ENCODE assay signal across 16 cellular contexts in genomic region chr15:58019503-58020376, GRCh38. TPM values are rescaled to one million over a fixed set of nuclear protein-coding genes. Genes with fewer than 3 reads are reported as not detected.
DNase-seq lines count a peak whose midpoint lies in the region; ATAC-seq and TF ChIP-seq lines count a peak whose summit lies in the region.
"Had no signal": no experiment of that assay in that cellular context is flagged by ENCODE, and none has a peak within 500 bp of the region (broad histone marks: within the 10 kb centered on the region; RNA-seq: fewer than 3 reads in every experiment).

No MANE protein-coding gene starts in this region.

- H3K27ac Mint-ChIP-seq in chondrocyte (ENCODE audit: unreplicated experiment) = peak overlapping the region; percentile 76
- H3K27ac Mint-ChIP-seq: activated CD4-positive, alpha-beta memory T cell treated with anti-CD3 and anti-CD28 coated beads, Interleukin-2, amount 10 ng/mL, durations not matched to agents 7 days and 5 days; activated naive CD8-positive, alpha-beta T cell treated with anti-CD3 and anti-CD28 coated beads, Interleukin-2, amount 50 U/mL, for 24 hours; naive thymus-derived CD8-positive, alpha-beta T cell had no signal

- H3K4me1 Mint-ChIP-seq in chondrocyte (ENCODE audit: low read depth) = peaks cover 9% of the 10 kb centered on the region
- H3K4me1 Mint-ChIP-seq: activated CD4-positive, alpha-beta memory T cell treated with anti-CD3 and anti-CD28 coated beads, Interleukin-2, amount 10 ng/mL, durations not matched to agents 7 days and 5 days; activated naive CD8-positive, alpha-beta T cell treated with anti-CD3 and anti-CD28 coated beads, Interleukin-2, amount 50 U/mL, for 24 hours; naive thymus-derived CD8-positive, alpha-beta T cell had no signal

- DNase-seq in EL (peak; percentile 52), M059J (ENCODE audit: low read depth) (peak; percentile 51), chondrocyte (ENCODE audit: low spot score) (no peak), kidney glomerular epithelial cell (lab: John Stamatoyannopoulos, UW) (peak; percentile 33), NCI-H2196 (lab: John Stamatoyannopoulos, UW; ENCODE audit: unreplicated experiment) (no peak), NCI-H1694 treated with DMSO at 0.1 percent for 48 hours (lab: John Stamatoyannopoulos, UW) (no peak)
- no peak for DNase-seq in activated CD8-positive, alpha-beta memory T cell treated with anti-CD3 and anti-CD28 coated beads for 24 hours
- DNase-seq: activated CD4-positive, alpha-beta memory T cell treated with anti-CD3 and anti-CD28 coated beads, Interleukin-2, amount 10 ng/mL, durations not matched to agents 7 days and 5 days; activated naive CD8-positive, alpha-beta T cell treated with anti-CD3 and anti-CD28 coated beads, Interleukin-2, amount 50 U/mL, for 24 hours; Calu3; Kasumi-1; naive thymus-derived CD8-positive, alpha-beta T cell; NCI-H1436; pancreas; sigmoid colon had no signal

- H3K9me3 Mint-ChIP-seq in chondrocyte (ENCODE audit: low read depth) = peaks cover 15% of the 10 kb centered on the region

- H3K27me3 Mint-ChIP-seq in chondrocyte (ENCODE audit: low read depth) = no peaks in the 10 kb centered on the region

- no peak for TF ChIP-seq CTCF in chondrocyte (IDR thresholded peaks at IDR 0.05)

- H3K4me3 Mint-ChIP-seq in chondrocyte (ENCODE audit: unreplicated experiment) = no peak overlapping the region
- H3K4me3 Mint-ChIP-seq: activated CD4-positive, alpha-beta memory T cell treated with anti-CD3 and anti-CD28 coated beads, Interleukin-2, amount 10 ng/mL, durations not matched to agents 7 days and 5 days; activated naive CD8-positive, alpha-beta T cell treated with anti-CD3 and anti-CD28 coated beads, Interleukin-2, amount 50 U/mL, for 24 hours; naive thymus-derived CD8-positive, alpha-beta T cell had no signal

- no peak for ATAC-seq in HG03045 (IDR thresholded peaks at IDR 0.05; ENCODE audit: unreplicated experiment)
- ATAC-seq: activated naive CD8-positive, alpha-beta T cell treated with anti-CD3 and anti-CD28 coated beads, Interleukin-2, amount 50 U/mL, for 24 hours; naive thymus-derived CD8-positive, alpha-beta T cell; pancreas had no signal

- H3K36me3 Mint-ChIP-seq in chondrocyte (ENCODE audit: low read depth) = peaks cover 1% of the 10 kb centered on the region

RNA-seq across cellular contexts. Expression of gene ALDH1A2, which starts 45.8 kb away (rescaled TPM):
- 0.17 TPM in 1 of 2 replicates, not detected in the other for total RNA-seq in M059J (2014; rRNA removed; shearing (Covaris generic))
- total RNA-seq in chondrocyte = 0.54 to 0.63 TPM in 2 of 3 replicates, not detected in the other
- total RNA-seq: naive thymus-derived CD8-positive, alpha-beta T cell had no signal

Comparison
In these comparisons a context has a peak if more than half of its experiments do, and no peak if none do; other contexts are left out.
1. DNase-seq: peak in EL (single experiment), M059J (single experiment) and kidney glomerular epithelial cell (single experiment); none in chondrocyte (single experiment), activated CD8-positive, alpha-beta memory T cell treated with anti-CD3 and anti-CD28 coated beads for 24 hours (single experiment), NCI-H2196 (single experiment) and NCI-H1694 treated with DMSO at 0.1 percent for 48 hours (single experiment).